Comparison of ENCODE assay signal across 32 cellular contexts in genomic region chr3:148232409-148232808, GRCh38.
"Had no signal": no experiment of that assay in that cellular context is flagged by ENCODE, and none has a peak within 500 bp of the region (broad histone marks: within the 10 kb centered on the region; RNA-seq: fewer than 3 reads in every experiment).

No MANE protein-coding gene starts in this region.

- ATAC-seq: activated CD8-positive, alpha-beta T cell treated with anti-CD3 and anti-CD28 coated beads for 36 hours; PC-3 had no signal

- H3K27ac ChIP-seq: ascending aorta, breast epithelium, Peyer's patch, SJSA1, VCaP had no signal

- H3K9me3 ChIP-seq: ascending aorta, breast epithelium, MG63, Peyer's patch, SJSA1 had no signal

- DNase-seq: activated CD4-positive, alpha-beta T cell treated with anti-CD3 and anti-CD28 coated beads for 1 hour; activated CD4-positive, alpha-beta T cell treated with anti-CD3 and anti-CD28 coated beads for 48 hours; activated CD4-positive, CD25-positive, alpha-beta regulatory T cell; activated CD8-positive, alpha-beta T cell treated with anti-CD3 and anti-CD28 coated beads for 36 hours; activated gamma-delta T cell; activated naive CD4-positive, alpha-beta T cell treated with Interleukin-2 at 50 U/mL for 16 hours; activated T-cell treated with anti-CD3 and anti-CD28 coated beads, Interleukin-2, amount 50 U/mL, for 24 hours; amygdala; Karpas-422; KBM-7; MG63; MV-4-11; NCI-H1092; NCI-H1436 treated with DMSO at 0.1 percent for 48 hours; NCI-H1694 treated with DMSO at 0.1 percent for 48 hours; NCI-H2029; NCI-H510A; NCI-H526; NCI-H748 treated with DMSO at 0.1 percent for 48 hours; NK-92 treated with Interleukin-12 subunit alpha and Interleukin-12 subunit beta, amount 100 ng/mL, for 24 hours; PC-3; Peyer's patch; RPMI8226; SHP77 treated with DMSO at 0.1 percent for 48 hours; SW 1271; T-helper 1 cell; T-helper 2 cell; T-helper 9 cell had no signal

- H3K27me3 ChIP-seq: ascending aorta, breast epithelium, MG63, Peyer's patch, SJSA1 had no signal

- H3K36me3 ChIP-seq: ascending aorta, breast epithelium, MG63, Peyer's patch, SJSA1 had no signal

- H3K4me3 ChIP-seq: ascending aorta, breast epithelium, MG63, Peyer's patch, SJSA1 had no signal

- H3K4me1 ChIP-seq: ascending aorta, breast epithelium, Peyer's patch, SJSA1 had no signal
